ENCODE assay signal across 1 cellular context in genomic region chr11:61446211-61446651, GRCh38.
TF ChIP-seq lines count a peak whose summit lies in the region.

No MANE protein-coding gene starts in this region.

TF ChIP-seq in HepG2, 621 proteins besides CTCF, POLR2A, EP300 and RAD21 (continues in another document):
- TF ChIP-seq NRL (CRISPR knock-in tag; IDR thresholded peaks at IDR 0.05; ENCODE audit: borderline replicate concordance) (0 out of 2 replicates have a peak, but pooled peaks have one; percentile 45), CBX5 (CRISPR knock-in tag; IDR thresholded peaks at IDR 0.05; ENCODE audit: borderline replicate concordance) (peak; percentile 62; the same call in 1 of the 2 replicates), ZNF691 (CRISPR knock-in tag; IDR thresholded peaks at IDR 0.05; ENCODE audit: borderline replicate concordance, low read depth) (peak; percentile 32; the same call in 1 of the 2 replicates), SRSF1 (optimal IDR thresholded peaks at IDR 0.05; ENCODE audit: low read depth, low read length) (no peak), GATAD1 (CRISPR knock-in tag; IDR thresholded peaks at IDR 0.05) (peak; percentile 35; the same call in 1 of the 2 replicates), FOSL2 (CRISPR knock-in tag; IDR thresholded peaks at IDR 0.05) (peak; percentile 67), SALL1 (CRISPR knock-in tag; IDR thresholded peaks at IDR 0.05) (peak; percentile 57; the same call in 1 of the 2 replicates), ZNF687 (CRISPR knock-in tag; IDR thresholded peaks at IDR 0.05) (peak; percentile 60), MAFK (conservative IDR thresholded peaks at IDR 0.05 in 1 of 2, IDR thresholded peaks at IDR 0.05 in 1 of 2; ENCODE audit: low read length in 2 of 2) (peak; percentile 91 to 97), ZFP91 (CRISPR knock-in tag; IDR thresholded peaks at IDR 0.05; ENCODE audit: borderline replicate concordance) (0 out of 2 replicates have a peak, but pooled peaks have one; percentile 13), ZNF792 (CRISPR knock-in tag; IDR thresholded peaks at IDR 0.05) (peak; percentile 73; the same call in 1 of the 2 replicates), KDM2A (CRISPR knock-in tag; IDR thresholded peaks at IDR 0.05; ENCODE audit: borderline replicate concordance, low read depth) (peak; percentile 67; the same call in 1 of the 2 replicates), MEF2D (CRISPR knock-in tag; IDR thresholded peaks at IDR 0.05) (0 out of 2 replicates have a peak, but pooled peaks have one; percentile 19), ZNF513 (CRISPR knock-in tag; conservative IDR thresholded peaks at IDR 0.05) (no peak), ZNF234 (CRISPR knock-in tag; conservative IDR thresholded peaks at IDR 0.05) (no peak), ZNF891 (CRISPR knock-in tag; IDR thresholded peaks at IDR 0.05) (0 out of 2 replicates have a peak, but pooled peaks have one; percentile 40), TEF (CRISPR knock-in tag; IDR thresholded peaks at IDR 0.05) (no peak), TRAFD1 (CRISPR knock-in tag; IDR thresholded peaks at IDR 0.05; ENCODE audit: borderline replicate concordance) (no peak), RCOR2 (CRISPR knock-in tag; IDR thresholded peaks at IDR 0.05) (no peak), AKAP8 (CRISPR knock-in tag; IDR thresholded peaks at IDR 0.05) (no peak), ARNT2 (CRISPR knock-in tag; IDR thresholded peaks at IDR 0.05; ENCODE audit: low read depth) (peak; percentile 47; the same call in 1 of the 2 replicates), NFE2L1 (CRISPR knock-in tag; IDR thresholded peaks at IDR 0.05; ENCODE audit: borderline replicate concordance) (no peak), FOXA1 (IDR thresholded peaks at IDR 0.05) (no peak), FOXA1 (CRISPR knock-in tag; IDR thresholded peaks at IDR 0.05) (peak; percentile 79), ZNF331 (CRISPR knock-in tag; IDR thresholded peaks at IDR 0.05) (0 out of 2 replicates have a peak, but pooled peaks have one; percentile 32), AGO1 (IDR thresholded peaks at IDR 0.05; ENCODE audit: low read depth, low read length, poor library complexity, severe bottlenecking) (no peak), HNF1B (CRISPR knock-in tag; IDR thresholded peaks at IDR 0.05) (0 out of 2 replicates have a peak, but pooled peaks have one; percentile 46), RNF219 (CRISPR knock-in tag; IDR thresholded peaks at IDR 0.05) (no peak), STAG1 (CRISPR knock-in tag; IDR thresholded peaks at IDR 0.05) (peak; percentile 78)
- TF ChIP-seq, protein P1, sequence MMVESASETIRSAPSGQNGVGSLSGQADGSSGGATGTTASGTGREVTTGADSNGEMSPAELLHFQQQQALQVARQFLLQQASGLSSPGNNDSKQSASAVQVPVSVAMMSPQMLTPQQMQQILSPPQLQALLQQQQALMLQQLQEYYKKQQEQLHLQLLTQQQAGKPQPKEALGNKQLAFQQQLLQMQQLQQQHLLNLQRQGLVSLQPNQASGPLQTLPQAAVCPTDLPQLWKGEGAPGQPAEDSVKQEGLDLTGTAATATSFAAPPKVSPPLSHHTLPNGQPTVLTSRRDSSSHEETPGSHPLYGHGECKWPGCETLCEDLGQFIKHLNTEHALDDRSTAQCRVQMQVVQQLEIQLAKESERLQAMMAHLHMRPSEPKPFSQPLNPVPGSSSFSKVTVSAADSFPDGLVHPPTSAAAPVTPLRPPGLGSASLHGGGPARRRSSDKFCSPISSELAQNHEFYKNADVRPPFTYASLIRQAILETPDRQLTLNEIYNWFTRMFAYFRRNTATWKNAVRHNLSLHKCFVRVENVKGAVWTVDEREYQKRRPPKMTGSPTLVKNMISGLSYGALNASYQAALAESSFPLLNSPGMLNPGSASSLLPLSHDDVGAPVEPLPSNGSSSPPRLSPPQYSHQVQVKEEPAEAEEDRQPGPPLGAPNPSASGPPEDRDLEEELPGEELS (CRISPR knock-in tag; IDR thresholded peaks at IDR 0.05) = no peak
- TF ChIP-seq, protein P2, sequence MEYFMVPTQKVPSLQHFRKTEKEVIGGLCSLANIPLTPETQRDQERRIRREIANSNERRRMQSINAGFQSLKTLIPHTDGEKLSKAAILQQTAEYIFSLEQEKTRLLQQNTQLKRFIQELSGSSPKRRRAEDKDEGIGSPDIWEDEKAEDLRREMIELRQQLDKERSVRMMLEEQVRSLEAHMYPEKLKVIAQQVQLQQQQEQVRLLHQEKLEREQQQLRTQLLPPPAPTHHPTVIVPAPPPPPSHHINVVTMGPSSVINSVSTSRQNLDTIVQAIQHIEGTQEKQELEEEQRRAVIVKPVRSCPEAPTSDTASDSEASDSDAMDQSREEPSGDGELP (IDR thresholded peaks at IDR 0.05; ENCODE audit: borderline replicate concordance, low read depth) = peak; percentile 75; the same call in 1 of the 2 replicates
- TF ChIP-seq, protein P3, sequence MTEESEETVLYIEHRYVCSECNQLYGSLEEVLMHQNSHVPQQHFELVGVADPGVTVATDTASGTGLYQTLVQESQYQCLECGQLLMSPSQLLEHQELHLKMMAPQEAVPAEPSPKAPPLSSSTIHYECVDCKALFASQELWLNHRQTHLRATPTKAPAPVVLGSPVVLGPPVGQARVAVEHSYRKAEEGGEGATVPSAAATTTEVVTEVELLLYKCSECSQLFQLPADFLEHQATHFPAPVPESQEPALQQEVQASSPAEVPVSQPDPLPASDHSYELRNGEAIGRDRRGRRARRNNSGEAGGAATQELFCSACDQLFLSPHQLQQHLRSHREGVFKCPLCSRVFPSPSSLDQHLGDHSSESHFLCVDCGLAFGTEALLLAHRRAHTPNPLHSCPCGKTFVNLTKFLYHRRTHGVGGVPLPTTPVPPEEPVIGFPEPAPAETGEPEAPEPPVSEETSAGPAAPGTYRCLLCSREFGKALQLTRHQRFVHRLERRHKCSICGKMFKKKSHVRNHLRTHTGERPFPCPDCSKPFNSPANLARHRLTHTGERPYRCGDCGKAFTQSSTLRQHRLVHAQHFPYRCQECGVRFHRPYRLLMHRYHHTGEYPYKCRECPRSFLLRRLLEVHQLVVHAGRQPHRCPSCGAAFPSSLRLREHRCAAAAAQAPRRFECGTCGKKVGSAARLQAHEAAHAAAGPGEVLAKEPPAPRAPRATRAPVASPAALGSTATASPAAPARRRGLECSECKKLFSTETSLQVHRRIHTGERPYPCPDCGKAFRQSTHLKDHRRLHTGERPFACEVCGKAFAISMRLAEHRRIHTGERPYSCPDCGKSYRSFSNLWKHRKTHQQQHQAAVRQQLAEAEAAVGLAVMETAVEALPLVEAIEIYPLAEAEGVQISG (CRISPR knock-in tag; IDR thresholded peaks at IDR 0.05) = peak; percentile 51; the same call in 1 of the 2 replicates
- TF ChIP-seq, protein P4, sequence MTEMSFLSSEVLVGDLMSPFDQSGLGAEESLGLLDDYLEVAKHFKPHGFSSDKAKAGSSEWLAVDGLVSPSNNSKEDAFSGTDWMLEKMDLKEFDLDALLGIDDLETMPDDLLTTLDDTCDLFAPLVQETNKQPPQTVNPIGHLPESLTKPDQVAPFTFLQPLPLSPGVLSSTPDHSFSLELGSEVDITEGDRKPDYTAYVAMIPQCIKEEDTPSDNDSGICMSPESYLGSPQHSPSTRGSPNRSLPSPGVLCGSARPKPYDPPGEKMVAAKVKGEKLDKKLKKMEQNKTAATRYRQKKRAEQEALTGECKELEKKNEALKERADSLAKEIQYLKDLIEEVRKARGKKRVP (CRISPR knock-in tag; IDR thresholded peaks at IDR 0.05) = 0 out of 4 replicates have a peak, but pooled peaks of 1 of the 2 experiments have one; percentile 46
